In genomic region chr1:25068829-25069228, GRCh38 we compare ENCODE assay signal across 21 cellular contexts.
DNase-seq lines count a peak whose midpoint lies in the region; ATAC-seq and TF ChIP-seq lines count a peak whose summit lies in the region.
"Had no signal": no experiment of that assay in that cellular context is flagged by ENCODE, and none has a peak within 500 bp of the region (broad histone marks: within the 10 kb centered on the region; RNA-seq: fewer than 3 reads in every experiment).

No MANE protein-coding gene starts in this region.

- H3K27ac ChIP-seq in HCT116 (ENCODE audit: low read depth, low read length), result no peak overlapping the region
- no peak overlapping the region for H3K27ac ChIP-seq in stomach
- H3K27ac ChIP-seq: coronary artery, esophagus muscularis mucosa, left ventricle myocardium inferior, vagina had no signal

- H3K4me1 Mint-ChIP-seq in activated CD4-positive, alpha-beta T cell treated with anti-CD3 and anti-CD28 coated beads, Interleukin-2, amount 10 ng/mL, durations not matched to agents 7 days and 5 days, result peaks cover 15% of the 10 kb centered on the region
- peaks cover 25% of the 10 kb centered on the region for H3K4me1 Mint-ChIP-seq in glutamatergic neuron (ENCODE audit: low read depth, unreplicated experiment)

- H3K4me2 ChIP-seq in HCT116 (ENCODE audit: low read length), result no peak overlapping the region

- no peaks in the 10 kb centered on the region for H3K9me2 ChIP-seq in HCT116 (ENCODE audit: insufficient read depth)

- H3K4me3 Mint-ChIP-seq in activated CD4-positive, alpha-beta T cell treated with anti-CD3 and anti-CD28 coated beads, Interleukin-2, amount 10 ng/mL, durations not matched to agents 7 days and 5 days, result no peak overlapping the region
- H3K4me3 Mint-ChIP-seq in glutamatergic neuron (ENCODE audit: unreplicated experiment), result no peak overlapping the region
- H3K4me3 Mint-ChIP-seq: activated naive CD8-positive, alpha-beta T cell treated with anti-CD3 and anti-CD28 coated beads, Interleukin-2, amount 10 ng/mL, durations not matched to agents 7 days and 5 days; naive B cell; stimulated activated memory B cell treated with anti-CD40 and anti-IgM and Interleukin-4, amounts not matched to agents 10 μg/mL and 1 μg/mL and 100 μg/mL, for 72 hours had no signal

- H3K27ac Mint-ChIP-seq in activated CD4-positive, alpha-beta T cell treated with anti-CD3 and anti-CD28 coated beads, Interleukin-2, amount 10 ng/mL, durations not matched to agents 7 days and 5 days, result no peak overlapping the region
- H3K27ac Mint-ChIP-seq in glutamatergic neuron (ENCODE audit: unreplicated experiment), result no peak overlapping the region
- H3K27ac Mint-ChIP-seq: activated naive CD8-positive, alpha-beta T cell treated with anti-CD3 and anti-CD28 coated beads, Interleukin-2, amount 10 ng/mL, durations not matched to agents 7 days and 5 days; naive B cell; stimulated activated memory B cell treated with anti-CD40 and anti-IgM and Interleukin-4, amounts not matched to agents 10 μg/mL and 1 μg/mL and 100 μg/mL, for 72 hours had no signal

- POLR2A ChIA-PET in HCT116 (lab: Charles Lee), result no interaction called here
- POLR2A ChIA-PET in activated CD4-positive, alpha-beta T cell treated with anti-CD3 and anti-CD28 coated beads, Interleukin-2, amount 10 ng/mL, durations not matched to agents 7 days and 5 days (lab: Charles Lee), result no interaction called here

- BruUV-seq in HCT116 (replicated peaks; lab: Mats Ljungman, UMichigan), result no TSS peak

- H3K9me3 ChIP-seq in HCT116 (ENCODE audit: control insufficient read depth in 1 of 2, insufficient read depth in 1 of 2, low read depth in 1 of 2, low read length in 2 of 2) (no peaks in the 10 kb centered on the region), stomach (no peaks in the 10 kb centered on the region)
- H3K9me3 ChIP-seq: esophagus muscularis mucosa, left ventricle myocardium inferior, vagina had no signal

- H3K4me1 ChIP-seq in HCT116 (ENCODE audit: control insufficient read depth in 1 of 2, insufficient read depth in 2 of 2, low read length in 2 of 2) (peaks cover 0 to 3% of the 10 kb centered on the region in 2 experiments; a peak in 3 of 4 replicates), stomach (peaks cover 0 to 14% (median 6%) of the 10 kb centered on the region in 4 donors)
- H3K4me1 ChIP-seq: vagina had no signal

- intact Hi-C loops in HCT116 (cut with micrococcal nuclease) (no loop called here), stomach (cut with DNase I; ENCODE audit: low total_unique reads) (no loop called here)

- WGBS in stomach, 5 donors, result 89 to 96% (median 94%) methylated on average over 3 to 4 of the region's 4 CpGs

- TF ChIP-seq CTCF in GM06990 (IDR thresholded peaks at IDR 0.05; ENCODE audit: insufficient read depth, low read length, poor library complexity, severe bottlenecking), result peak; percentile 46
- TF ChIP-seq CTCF in HCT116 (IDR thresholded peaks at IDR 0.05 in 2 of 3, conservative IDR thresholded peaks at IDR 0.05 in 1 of 3; ENCODE audit: borderline replicate concordance in 1 of 3, insufficient read depth in 1 of 3, low read depth in 2 of 3, low read length in 2 of 3), result peak; percentile 15 to 49 (median 35); a peak in 5 of 6 replicates
- TF ChIP-seq CTCF in glutamatergic neuron (IDR thresholded peaks at IDR 0.05; ENCODE audit: partially characterized antibody, unreplicated experiment), result no peak
- TF ChIP-seq CTCF in stomach (IDR thresholded peaks at IDR 0.05), result no peak

- no peak overlapping the region for H2AFZ ChIP-seq in HCT116 (ENCODE audit: low read depth, low read length, poor library complexity, severe bottlenecking)

- TF ChIP-seq RAD21 in HCT116 (IDR thresholded peaks at IDR 0.05; ENCODE audit: low read depth), result peak; percentile 35

- H3K27me3 Mint-ChIP-seq in activated CD4-positive, alpha-beta T cell treated with anti-CD3 and anti-CD28 coated beads, Interleukin-2, amount 10 ng/mL, durations not matched to agents 7 days and 5 days, result peaks cover 2% of the 10 kb centered on the region
- peaks cover 14% of the 10 kb centered on the region for H3K27me3 Mint-ChIP-seq in glutamatergic neuron (ENCODE audit: unreplicated experiment)
- H3K27me3 Mint-ChIP-seq: naive B cell; stimulated activated memory B cell treated with anti-CD40 and anti-IgM and Interleukin-4, amounts not matched to agents 10 μg/mL and 1 μg/mL and 100 μg/mL, for 72 hours had no signal

- DNase-seq in GM06990 (ENCODE audit: extremely low read depth, insufficient read length) (no peak), HCT116 (ENCODE audit: low read depth, low spot score) (no peak), germinal center (ENCODE audit: low spot score) (peak; percentile 17), HPDE6-E6E7 (ENCODE audit: extremely low spot score) (no peak), iPS-NIHi7 (ENCODE audit: extremely low spot score) (no peak), glutamatergic neuron (no peak), stomach (no peak)
- DNase-seq in activated CD4-positive, alpha-beta T cell treated with anti-CD3 and anti-CD28 coated beads, Interleukin-2, amount 10 ng/mL, durations not matched to agents 7 days and 5 days, result peak; percentile 25
- DNase-seq: activated naive CD8-positive, alpha-beta T cell treated with anti-CD3 and anti-CD28 coated beads, Interleukin-2, amount 10 ng/mL, durations not matched to agents 7 days and 5 days; hippocampal formation; IMR-90; left ventricle myocardium inferior; naive B cell; NCI-H1930; NCI-H748 treated with DMSO at 0.1 percent for 48 hours; T1000 had no signal

- TF ChIP-seq POLR2A in HCT116 (IDR thresholded peaks at IDR 0.05; ENCODE audit: borderline replicate concordance, extremely low read depth, insufficient read depth, insufficient read length), result no peak
- no peak for TF ChIP-seq POLR2A in stomach (IDR thresholded peaks at IDR 0.05)

- CTCF ChIA-PET in HCT116 (lab: Charles Lee), result no interaction called here
- CTCF ChIA-PET in activated CD4-positive, alpha-beta T cell treated with anti-CD3 and anti-CD28 coated beads, Interleukin-2, amount 10 ng/mL, durations not matched to agents 7 days and 5 days (lab: Charles Lee), result interaction anchor here (1.0 kb wide), 1 partner anchor 31 kb away, joined by 4 read pairs; no protein-coding TSS in a partner anchor

- TF ChIP-seq EP300 in stomach (IDR thresholded peaks at IDR 0.05), result no peak

- no peaks in the 10 kb centered on the region for H3K36me3 Mint-ChIP-seq in activated CD4-positive, alpha-beta T cell treated with anti-CD3 and anti-CD28 coated beads, Interleukin-2, amount 10 ng/mL, durations not matched to agents 7 days and 5 days (ENCODE audit: low read depth)
- peaks cover 4% of the 10 kb centered on the region for H3K36me3 Mint-ChIP-seq in glutamatergic neuron (ENCODE audit: unreplicated experiment)
- H3K36me3 Mint-ChIP-seq: activated naive CD8-positive, alpha-beta T cell treated with anti-CD3 and anti-CD28 coated beads, Interleukin-2, amount 10 ng/mL, durations not matched to agents 7 days and 5 days; naive B cell; stimulated activated memory B cell treated with anti-CD40 and anti-IgM and Interleukin-4, amounts not matched to agents 10 μg/mL and 1 μg/mL and 100 μg/mL, for 72 hours had no signal

- RAD21 ChIA-PET in HCT116 (lab: Charles Lee; ENCODE audit: low non-redundant PET in 1 of 2, low total read pairs in 2 of 2, uncharacterized antibody in 2 of 2, unreplicated experiment in 2 of 2), result no interaction called here

- H3K36me3 ChIP-seq in GM06990 (ENCODE audit: control insufficient read depth, insufficient read depth, low read length), result no peaks in the 10 kb centered on the region
- no peaks in the 10 kb centered on the region for H3K36me3 ChIP-seq in HCT116 (ENCODE audit: control insufficient read depth in 1 of 2, insufficient read depth in 2 of 2, low read length in 2 of 2)
- no peaks in the 10 kb centered on the region for H3K36me3 ChIP-seq in stomach
- H3K36me3 ChIP-seq: esophagus muscularis mucosa, left ventricle myocardium inferior, vagina had no signal

- H3K4me3 ChIP-seq in GM06990 (replicated peaks; ENCODE audit: low read depth, low read length) (no peak overlapping the region), HCT116 (replicated peaks in 1 of 2; ENCODE audit: low read depth in 1 of 2, low read length in 2 of 2) (no peak overlapping the region), stomach (no peak overlapping the region)
- H3K4me3 ChIP-seq: coronary artery, esophagus muscularis mucosa, left ventricle myocardium inferior, vagina had no signal

- H4K20me1 ChIP-seq in HCT116 (ENCODE audit: insufficient read depth), result no peaks in the 10 kb centered on the region

- ATAC-seq in HCT116, result peak; percentile 64
- ATAC-seq: Right ventricle myocardium inferior; stimulated activated memory B cell treated with anti-CD40 and anti-IgM and Interleukin-4, amounts not matched to agents 10 μg/mL and 1 μg/mL and 100 μg/mL, for 72 hours had no signal

- no peak overlapping the region for H3K9ac ChIP-seq in HCT116 (ENCODE audit: low read length)

- H3K9me3 Mint-ChIP-seq in activated CD4-positive, alpha-beta T cell treated with anti-CD3 and anti-CD28 coated beads, Interleukin-2, amount 10 ng/mL, durations not matched to agents 7 days and 5 days, result no peaks in the 10 kb centered on the region
- H3K9me3 Mint-ChIP-seq in glutamatergic neuron (ENCODE audit: unreplicated experiment), result peaks cover 7% of the 10 kb centered on the region
- H3K9me3 Mint-ChIP-seq: activated naive CD8-positive, alpha-beta T cell treated with anti-CD3 and anti-CD28 coated beads, Interleukin-2, amount 10 ng/mL, durations not matched to agents 7 days and 5 days; stimulated activated memory B cell treated with anti-CD40 and anti-IgM and Interleukin-4, amounts not matched to agents 10 μg/mL and 1 μg/mL and 100 μg/mL, for 72 hours had no signal

- H3K27me3 ChIP-seq in GM06990 (replicated peaks; ENCODE audit: control insufficient read depth, insufficient read depth, low read length) (no peaks in the 10 kb centered on the region), HCT116 (ENCODE audit: insufficient read depth, low read length) (no peaks in the 10 kb centered on the region), stomach (peaks cover 0 to 5% (median 0%) of the 10 kb centered on the region in 3 donors)
- H3K27me3 ChIP-seq: vagina had no signal

- no peaks in the 10 kb centered on the region for H3K79me2 ChIP-seq in HCT116 (ENCODE audit: insufficient read depth, low read length)

TF ChIP-seq in HCT116, 20 proteins besides CTCF, POLR2A, EP300 and RAD21 (continues in another document):
- no peak for TF ChIP-seq JUND (IDR thresholded peaks at IDR 0.05)
- no peak for TF ChIP-seq YY1 (IDR thresholded peaks at IDR 0.05; ENCODE audit: extremely low read depth, insufficient replicate concordance, low read depth, low read length)
- no peak for TF ChIP-seq SP1 (IDR thresholded peaks at IDR 0.05; ENCODE audit: low read depth)
- TF ChIP-seq CBX3 (IDR thresholded peaks at IDR 0.05; ENCODE audit: low read depth), result no peak
- no peak for TF ChIP-seq POLR2AphosphoS5 (IDR thresholded peaks at IDR 0.05; ENCODE audit: low read depth, low read length)
- no peak for TF ChIP-seq CEBPB (IDR thresholded peaks at IDR 0.05; ENCODE audit: low read depth)
- no peak for TF ChIP-seq ZNF274 (IDR thresholded peaks at IDR 0.05; ENCODE audit: low read depth, low read length)

Comparison
In these comparisons a context has a peak if more than half of its experiments do, and no peak if none do; other contexts are left out.
1. DNase-seq: peak in activated CD4-positive, alpha-beta T cell treated with anti-CD3 and anti-CD28 coated beads, Interleukin-2, amount 10 ng/mL, durations not matched to agents 7 days and 5 days (single experiment) and germinal center (single experiment); none in GM06990 (single experiment), HCT116 (single experiment), HPDE6-E6E7 (single experiment), iPS-NIHi7 (single experiment), glutamatergic neuron (single experiment) and stomach (single experiment).
2. CTCF ChIP-seq: peak in GM06990 (single experiment) and HCT116 (3 of 3); none in glutamatergic neuron (single experiment) and stomach (0 of 7).